1 cellular context compared by ENCODE assay signal in genomic region chr11:694563-695331, GRCh38.
TF ChIP-seq lines count a peak whose summit lies in the region.

TSS of gene DEAF1 (minus strand) at chr11:695222. CDS start at chr11:695047, 175 bp downstream.

TF ChIP-seq in IMR-90, 13 proteins besides CTCF, POLR2A, EP300 and RAD21 (continued from another document):
- no peak for TF ChIP-seq ELK1 (IDR thresholded peaks at IDR 0.05; ENCODE audit: borderline replicate concordance, low read depth, low read length)
